In genomic region chr4:10690185-10690907, GRCh38 we compare ENCODE assay signal across 20 cellular contexts. TPM values are rescaled to one million over a fixed set of nuclear protein-coding genes. Genes with fewer than 3 reads are reported as not detected.
DNase-seq lines count a peak whose midpoint lies in the region; ATAC-seq, FAIRE-seq and TF ChIP-seq lines count a peak whose summit lies in the region.
"Had no signal": no experiment of that assay in that cellular context is flagged by ENCODE, and none has a peak within 500 bp of the region (broad histone marks: within the 10 kb centered on the region; RNA-seq: fewer than 3 reads in every experiment).

No MANE protein-coding gene starts in this region.

- H3K36me3 ChIP-seq in bronchial epithelial cell (ENCODE audit: control insufficient read depth, insufficient read depth, low read length): no peaks in the 10 kb centered on the region
- no peaks in the 10 kb centered on the region for H3K36me3 ChIP-seq in aorta (ENCODE audit: control insufficient read depth in 1 of 2, insufficient read depth in 2 of 2, low read length in 1 of 2)
- H3K36me3 ChIP-seq: gastroesophageal sphincter, left lung, thyroid gland had no signal

- H3K27ac ChIP-seq in aorta (ENCODE audit: low read depth in 1 of 2, low read length in 2 of 2): no peak overlapping the region
- H3K27ac ChIP-seq: gastroesophageal sphincter, left lung, skin epidermis, thyroid gland had no signal

- 96% methylated on average over 8 of the region's 8 CpGs for WGBS in aorta, 2 donors

- intact Hi-C loops in aorta (cut with DNase I): no loop called here
- intact Hi-C loops in posterior vena cava (cut with DNase I): no loop called here

- TF ChIP-seq CTCF in bronchial epithelial cell (IDR thresholded peaks at IDR 0.05; ENCODE audit: insufficient read depth, low read length, severe bottlenecking): no peak

- H3K9me3 ChIP-seq in aorta (ENCODE audit: control insufficient read depth, low read length): no peaks in the 10 kb centered on the region
- H3K9me3 ChIP-seq: gastroesophageal sphincter, left lung, thyroid gland had no signal

- H3K4me1 ChIP-seq in aorta (ENCODE audit: control insufficient read depth in 1 of 2, insufficient read depth in 2 of 2, low read length in 2 of 2): peaks cover 0 to 1% of the 10 kb centered on the region in 2 donors
- H3K4me1 ChIP-seq: left lung, thyroid gland had no signal

- DNase-seq in bronchial epithelial cell (ENCODE audit: low read depth): no peak
- DNase-seq in SHP77 treated with DMSO at 0.1 percent for 48 hours (lab: John Stamatoyannopoulos, UW): no peak
- no peak for DNase-seq in aorta
- no peak for DNase-seq in amniotic stem cell (lab: John Stamatoyannopoulos, UW)
- no peak for DNase-seq in posterior vena cava (ENCODE audit: low spot score)
- DNase-seq: activated CD4-positive, alpha-beta T cell treated with anti-CD3 and anti-CD28 coated beads, Interleukin-2, amount 10 ng/mL, durations not matched to agents 7 days and 5 days; activated naive CD4-positive, alpha-beta T cell treated with anti-CD3 and anti-CD28 coated beads, Interleukin-2, amount 10 ng/mL, durations not matched to agents 7 days and 5 days; activated T-cell treated with anti-CD3 and anti-CD28 coated beads for 4 hours; left lung; NCI-H1436 treated with DMSO at 0.1 percent for 48 hours; NCI-H226; thyroid gland had no signal

- H3K4me3 ChIP-seq in bronchial epithelial cell (ENCODE audit: low read depth, low read length) (no peak overlapping the region), aorta (ENCODE audit: low read length in 2 of 2) (no peak overlapping the region)
- H3K4me3 ChIP-seq: gastroesophageal sphincter, left lung, skin epidermis, thyroid gland had no signal

- FAIRE-seq in bronchial epithelial cell (lab: Jason Lieb, UNC): peak; percentile 18
- FAIRE-seq: H1 had no signal

- H3K27me3 ChIP-seq in bronchial epithelial cell (ENCODE audit: control insufficient read depth, insufficient read depth, low read length): no peaks in the 10 kb centered on the region
- no peaks in the 10 kb centered on the region for H3K27me3 ChIP-seq in aorta (ENCODE audit: control insufficient read depth in 1 of 2, insufficient read depth in 2 of 2, low read length in 1 of 2)
- H3K27me3 ChIP-seq: gastroesophageal sphincter, left lung, thyroid gland had no signal

- ATAC-seq in GM18861 (IDR thresholded peaks at IDR 0.05; ENCODE audit: unreplicated experiment): peak; percentile 38
- ATAC-seq in HG02852 (IDR thresholded peaks at IDR 0.05; ENCODE audit: unreplicated experiment): peak; percentile 28
- ATAC-seq in HG03571 (IDR thresholded peaks at IDR 0.05; ENCODE audit: unreplicated experiment): peak; percentile 49
- ATAC-seq in aorta (ENCODE audit: low FRiP score): no peak
- ATAC-seq: gastroesophageal sphincter, left lung had no signal

RNA-seq across cellular contexts. Expression of gene CLNK, which starts 5.8 kb away (rescaled TPM):
- not detected in 2 replicates for total RNA-seq in bronchial epithelial cell
- under 1 TPM; 0.26 to 0.30 TPM for total RNA-seq in aorta
- polyA plus RNA-seq in aorta: not detected
- under 1 TPM; 0.19 TPM for total RNA-seq in posterior vena cava
- total RNA-seq: activated CD4-positive, alpha-beta T cell treated with anti-CD3 and anti-CD28 coated beads, Interleukin-2, amount 10 ng/mL, durations not matched to agents 7 days and 5 days; dermis microvascular lymphatic vessel endothelial cell; epithelial cell of proximal tubule; H1; thyroid gland had no signal
- polyA plus RNA-seq: H1 had no signal
